Comparison of ENCODE assay signal across 21 cellular contexts in genomic region chrX:35665311-35665710, GRCh38.
"Had no signal": no experiment of that assay in that cellular context is flagged by ENCODE, and none has a peak within 500 bp of the region (broad histone marks: within the 10 kb centered on the region; RNA-seq: fewer than 3 reads in every experiment).

No MANE protein-coding gene starts in this region.

- DNase-seq: activated B cell treated with CpG ODN at 0.5 μM for 24 hours; activated CD4-positive, alpha-beta T cell treated with anti-CD3 and anti-CD28 coated beads, Interleukin-2, amount 10 ng/mL, durations not matched to agents 24 days and 14 days; activated CD8-positive, alpha-beta memory T cell treated with anti-CD3 and anti-CD28 coated beads, Interleukin-2, amount 50 U/mL, for 4 hours; activated CD8-positive, alpha-beta T cell treated with anti-CD3 and anti-CD28 coated beads, Interleukin-2, amount 10 ng/mL, durations not matched to agents 7 days and 5 days; activated effector memory CD4-positive, alpha-beta T cell treated with anti-CD3 and anti-CD28 coated beads, Interleukin-2, amount 50 U/mL, for 16 hours; activated T-cell treated with anti-CD3 and anti-CD28 coated beads, Interleukin-2, amount 50 U/mL, for 48 hours; adrenal gland; central memory CD4-positive, alpha-beta T cell; colonic mucosa; foreskin melanocyte; head of caudate nucleus; left cardiac atrium; naive thymus-derived CD8-positive, alpha-beta T cell; posterior cingulate gyrus; stimulated activated CD4-positive, alpha-beta T cell treated with anti-CD3 and anti-CD28 coated beads, Interleukin-2, amount 100 ng/mL, for 48 hours; stimulated activated naive B cell treated with anti-CD40 and anti-IgM and Interleukin-4, amounts not matched to agents 10 μg/mL and 1 μg/mL and 100 μg/mL, for 72 hours; uterus had no signal

- H3K4me3 ChIP-seq: adrenal gland, colonic mucosa, lung, thyroid gland, uterus had no signal

- H3K4me3 Mint-ChIP-seq: activated B cell treated with CpG ODN at 0.5 μM for 24 hours; activated CD4-positive, alpha-beta T cell treated with anti-CD3 and anti-CD28 coated beads, Interleukin-2, amount 10 ng/mL, durations not matched to agents 24 days and 14 days; activated CD8-positive, alpha-beta T cell treated with anti-CD3 and anti-CD28 coated beads, Interleukin-2, amount 10 ng/mL, durations not matched to agents 7 days and 5 days; activated naive CD4-positive, alpha-beta T cell treated with anti-CD3 and anti-CD28 coated beads, Interleukin-2, amount 50 U/mL, for 24 hours; naive thymus-derived CD8-positive, alpha-beta T cell; stimulated activated naive B cell treated with anti-CD40 and anti-IgM and Interleukin-4, amounts not matched to agents 10 μg/mL and 1 μg/mL and 100 μg/mL, for 72 hours; T-helper 1 cell treated with Interleukin-12 subunit alpha and Interleukin-12 subunit beta and Interleukin-4 antibody, amounts not matched to agents 30 μg/mL and 1 μg/mL, for 36 hours had no signal

- H3K27ac Mint-ChIP-seq: activated B cell treated with CpG ODN at 0.5 μM for 24 hours; activated CD4-positive, alpha-beta T cell treated with anti-CD3 and anti-CD28 coated beads, Interleukin-2, amount 10 ng/mL, durations not matched to agents 24 days and 14 days; activated CD8-positive, alpha-beta T cell treated with anti-CD3 and anti-CD28 coated beads, Interleukin-2, amount 10 ng/mL, durations not matched to agents 7 days and 5 days; activated naive CD4-positive, alpha-beta T cell treated with anti-CD3 and anti-CD28 coated beads, Interleukin-2, amount 50 U/mL, for 24 hours; naive thymus-derived CD8-positive, alpha-beta T cell; stimulated activated naive B cell treated with anti-CD40 and anti-IgM and Interleukin-4, amounts not matched to agents 10 μg/mL and 1 μg/mL and 100 μg/mL, for 72 hours; T-helper 1 cell treated with Interleukin-12 subunit alpha and Interleukin-12 subunit beta and Interleukin-4 antibody, amounts not matched to agents 30 μg/mL and 1 μg/mL, for 36 hours had no signal

- ATAC-seq: activated CD8-positive, alpha-beta T cell treated with anti-CD3 and anti-CD28 coated beads, Interleukin-2, amount 10 ng/mL, durations not matched to agents 7 days and 5 days; left cardiac atrium; naive thymus-derived CD8-positive, alpha-beta T cell; stimulated activated naive B cell treated with anti-CD40 and anti-IgM and Interleukin-4, amounts not matched to agents 10 μg/mL and 1 μg/mL and 100 μg/mL, for 72 hours had no signal

- H3K9me3 ChIP-seq: adrenal gland, colonic mucosa, thyroid gland, uterus had no signal

- H3K9me3 Mint-ChIP-seq: activated B cell treated with CpG ODN at 0.5 μM for 24 hours; activated CD4-positive, alpha-beta T cell treated with anti-CD3 and anti-CD28 coated beads, Interleukin-2, amount 10 ng/mL, durations not matched to agents 24 days and 14 days; T-helper 1 cell treated with Interleukin-12 subunit alpha and Interleukin-12 subunit beta and Interleukin-4 antibody, amounts not matched to agents 30 μg/mL and 1 μg/mL, for 36 hours had no signal

- H3K27me3 Mint-ChIP-seq: activated B cell treated with CpG ODN at 0.5 μM for 24 hours; activated CD4-positive, alpha-beta T cell treated with anti-CD3 and anti-CD28 coated beads, Interleukin-2, amount 10 ng/mL, durations not matched to agents 24 days and 14 days; activated naive CD4-positive, alpha-beta T cell treated with anti-CD3 and anti-CD28 coated beads, Interleukin-2, amount 50 U/mL, for 24 hours; naive thymus-derived CD8-positive, alpha-beta T cell; stimulated activated naive B cell treated with anti-CD40 and anti-IgM and Interleukin-4, amounts not matched to agents 10 μg/mL and 1 μg/mL and 100 μg/mL, for 72 hours had no signal

- H3K27ac ChIP-seq: adrenal gland, colonic mucosa, thyroid gland, uterus had no signal

- H3K4me1 Mint-ChIP-seq: activated B cell treated with CpG ODN at 0.5 μM for 24 hours; activated CD4-positive, alpha-beta T cell treated with anti-CD3 and anti-CD28 coated beads, Interleukin-2, amount 10 ng/mL, durations not matched to agents 24 days and 14 days; activated naive CD4-positive, alpha-beta T cell treated with anti-CD3 and anti-CD28 coated beads, Interleukin-2, amount 50 U/mL, for 24 hours; naive thymus-derived CD8-positive, alpha-beta T cell; stimulated activated naive B cell treated with anti-CD40 and anti-IgM and Interleukin-4, amounts not matched to agents 10 μg/mL and 1 μg/mL and 100 μg/mL, for 72 hours had no signal

- H3K27me3 ChIP-seq: colonic mucosa, thyroid gland had no signal

- H3K36me3 Mint-ChIP-seq: activated naive CD4-positive, alpha-beta T cell treated with anti-CD3 and anti-CD28 coated beads, Interleukin-2, amount 50 U/mL, for 24 hours; naive thymus-derived CD8-positive, alpha-beta T cell; stimulated activated naive B cell treated with anti-CD40 and anti-IgM and Interleukin-4, amounts not matched to agents 10 μg/mL and 1 μg/mL and 100 μg/mL, for 72 hours had no signal

- H3K36me3 ChIP-seq: adrenal gland, colonic mucosa, thyroid gland, uterus had no signal

- H3K4me1 ChIP-seq: adrenal gland, colonic mucosa, thyroid gland, uterus had no signal
